35 cellular contexts compared by ENCODE assay signal in the genomic region with DNA sequence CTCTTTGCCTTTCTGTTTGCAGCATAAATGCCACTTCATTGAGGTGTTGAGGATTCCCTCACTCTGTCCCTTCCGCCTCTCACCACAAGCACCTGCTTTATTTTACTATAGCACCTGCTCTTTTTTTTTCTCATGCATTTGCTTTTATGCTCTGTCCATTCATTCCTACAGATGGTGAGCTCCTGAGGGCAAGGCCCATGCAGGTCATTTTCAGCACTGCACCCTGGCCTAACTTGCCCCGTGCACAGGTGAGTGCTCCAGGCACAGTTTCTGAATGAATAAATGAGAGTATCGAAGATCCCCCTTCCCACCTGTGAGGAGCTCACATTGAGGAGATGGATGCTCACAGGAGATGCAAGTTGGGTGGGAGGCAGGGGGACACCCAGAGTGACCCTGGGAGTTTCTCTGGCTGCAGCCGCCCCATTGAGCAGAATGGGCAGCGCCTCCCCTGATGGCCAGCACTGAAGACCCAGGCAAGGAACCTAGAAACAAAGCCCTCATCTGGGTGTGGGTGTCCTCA. TPM values are rescaled to one million over a fixed set of nuclear protein-coding genes. Genes with fewer than 3 reads are reported as not detected.
A peak's percentile ranks its signal among the peaks of the same experiment; 100 is the strongest.
DNase-seq lines count a peak whose midpoint lies in the region; ATAC-seq, FAIRE-seq and TF ChIP-seq lines count a peak whose summit lies in the region.
"Had no signal": no experiment of that assay in that cellular context is flagged by ENCODE, and none has a peak within 500 bp of the region (broad histone marks: within the 10 kb centered on the region; RNA-seq: fewer than 3 reads in every experiment).

No MANE protein-coding gene starts in this region.

- no peaks in the 10 kb centered on the region for H3K36me3 Mint-ChIP-seq in astrocyte (ENCODE audit: low read depth, unreplicated experiment)
- peaks cover 0 to 3% (median 0%) of the 10 kb centered on the region in 5 donors for H3K36me3 Mint-ChIP-seq in naive thymus-derived CD4-positive, alpha-beta T cell

- intact Hi-C loops in naive thymus-derived CD4-positive, alpha-beta T cell (cut with micrococcal nuclease), result loop anchor here (5.0 to 10.0 kb wide), 5 partner anchors 467 to 1653 kb away; partner anchors contain the start of genes FBH1 (in 1 of the 2), IL15RA (in 1 of the 2), PITRM1 (in 1 of the 2) and TASOR2 (in 1 of the 2)

- no peak for TF ChIP-seq CTCF in astrocyte (IDR thresholded peaks at IDR 0.05; ENCODE audit: insufficient read depth, low read depth, low read length)

- H3K27me3 ChIP-seq in astrocyte (ENCODE audit: insufficient read depth, low read length), result no peaks in the 10 kb centered on the region
- H3K27me3 ChIP-seq in naive thymus-derived CD4-positive, alpha-beta T cell (ENCODE audit: control insufficient read depth in 2 of 2, insufficient read depth in 2 of 2, low read length in 2 of 2), result peaks cover 0 to 3% of the 10 kb centered on the region in 2 donors
- H3K27me3 ChIP-seq: gastroesophageal sphincter, Peyer's patch, upper lobe of left lung had no signal

- ATAC-seq in naive thymus-derived CD4-positive, alpha-beta T cell, result no peak
- ATAC-seq: gastroesophageal sphincter, GM12878 had no signal

- no peak overlapping the region for H2AFZ ChIP-seq in astrocyte (ENCODE audit: low read depth, low read length)

- H3K4me3 Mint-ChIP-seq in astrocyte (ENCODE audit: unreplicated experiment), result peak overlapping the region; percentile 4
- peak overlapping the region in 6 of 10 donors; percentile 11 to 60 (median 32) for H3K4me3 Mint-ChIP-seq in naive thymus-derived CD4-positive, alpha-beta T cell
- H3K4me3 Mint-ChIP-seq: CD4-positive, alpha-beta T cell; neural crest cell had no signal

- no peaks in the 10 kb centered on the region for H4K20me1 ChIP-seq in astrocyte (ENCODE audit: insufficient read depth, low read length)

- POLR2A ChIA-PET in naive thymus-derived CD4-positive, alpha-beta T cell (lab: Charles Lee), result interaction anchor here (1.5 to 3.1 kb wide), 2 partner anchors 11 to 473 kb away, joined by 3 to 24 read pairs; no protein-coding TSS in a partner anchor

- no peak overlapping the region for H3K27ac ChIP-seq in astrocyte (ENCODE audit: low read depth, low read length)
- H3K27ac ChIP-seq in naive thymus-derived CD4-positive, alpha-beta T cell (ENCODE audit: low read depth, low read length), result no peak overlapping the region
- H3K27ac ChIP-seq: parathyroid adenoma had no signal

- H3K79me2 ChIP-seq in astrocyte (ENCODE audit: insufficient read depth, low read length), result no peaks in the 10 kb centered on the region
- H3K79me2 ChIP-seq: parathyroid adenoma had no signal

- no peak overlapping the region for H3K27ac Mint-ChIP-seq in astrocyte (ENCODE audit: unreplicated experiment)
- H3K27ac Mint-ChIP-seq in naive thymus-derived CD4-positive, alpha-beta T cell, result peak overlapping the region in 1 of 9 donors; percentile 37
- H3K27ac Mint-ChIP-seq: H9 had no signal

- CTCF ChIA-PET in naive thymus-derived CD4-positive, alpha-beta T cell (lab: Charles Lee), result interaction anchor here (0.7 to 1.1 kb wide), 2 partner anchors 9 to 124 kb away, joined by 3 to 5 read pairs; no protein-coding TSS in a partner anchor

- no peak overlapping the region for H3K4me2 ChIP-seq in astrocyte (ENCODE audit: low read length)

- peaks cover 4% of the 10 kb centered on the region for H3K4me1 ChIP-seq in astrocyte (ENCODE audit: insufficient read depth, low read length)
- H3K4me1 ChIP-seq in naive thymus-derived CD4-positive, alpha-beta T cell (ENCODE audit: control insufficient read depth in 2 of 2, insufficient read depth in 2 of 2, low read length in 2 of 2), result peaks cover 2 to 6% of the 10 kb centered on the region in 2 donors
- H3K4me1 ChIP-seq: parathyroid adenoma had no signal

- H3K9ac ChIP-seq in astrocyte (ENCODE audit: low read length), result no peak overlapping the region
- H3K9ac ChIP-seq: parathyroid adenoma had no signal

- no peaks in the 10 kb centered on the region for H3K36me3 ChIP-seq in astrocyte (ENCODE audit: insufficient read depth, low read length)
- no peaks in the 10 kb centered on the region for H3K36me3 ChIP-seq in naive thymus-derived CD4-positive, alpha-beta T cell (ENCODE audit: control insufficient read depth in 2 of 3, insufficient read depth in 3 of 3, low read length in 3 of 3)
- H3K36me3 ChIP-seq: gastroesophageal sphincter, Peyer's patch, upper lobe of left lung had no signal

- FAIRE-seq in astrocyte (lab: Jason Lieb, UNC), result no peak
- FAIRE-seq: endothelial cell of umbilical vein, GM12878, HTR-8/SVneo, K562, small intestine had no signal

- H3K9me3 ChIP-seq in astrocyte (ENCODE audit: insufficient read depth, low read depth, low read length), result no peaks in the 10 kb centered on the region
- no peaks in the 10 kb centered on the region for H3K9me3 ChIP-seq in naive thymus-derived CD4-positive, alpha-beta T cell (ENCODE audit: control insufficient read depth in 2 of 3, low read length in 3 of 3)
- H3K9me3 ChIP-seq: gastroesophageal sphincter, mucosa of descending colon, Peyer's patch, upper lobe of left lung had no signal

- peaks cover 4% of the 10 kb centered on the region for H3K4me1 Mint-ChIP-seq in astrocyte (ENCODE audit: low read depth, unreplicated experiment)
- peaks cover 8 to 32% (median 27%) of the 10 kb centered on the region in 7 donors for H3K4me1 Mint-ChIP-seq in naive thymus-derived CD4-positive, alpha-beta T cell

- peak; percentile 8 for DNase-seq in NCI-H748 (lab: John Stamatoyannopoulos, UW; ENCODE audit: unreplicated experiment)
- DNase-seq in NCI-H748 treated with DMSO at 0.1 percent for 48 hours (lab: John Stamatoyannopoulos, UW), result no peak
- DNase-seq in COLO668 (lab: John Stamatoyannopoulos, UW; ENCODE audit: unreplicated experiment), result peak; percentile 8
- DNase-seq in astrocyte (ENCODE audit: low read depth), result no peak
- no peak for DNase-seq in naive thymus-derived CD4-positive, alpha-beta T cell
- DNase-seq in NCI-H524 treated with DMSO at 0.1 percent for 48 hours (lab: John Stamatoyannopoulos, UW), result no peak
- no peak for DNase-seq in NAMALWA (ENCODE audit: low spot score)
- no peak for DNase-seq in glomerular visceral epithelial cell (ENCODE audit: extremely low spot score)
- DNase-seq: activated CD4-positive, alpha-beta T cell treated with anti-CD3 and anti-CD28 coated beads, Interleukin-2, amount 50 U/mL, for 4 hours; activated CD4-positive, CD25-positive, alpha-beta regulatory T cell; activated naive CD4-positive, alpha-beta T cell; activated T-cell treated with anti-CD3 and anti-CD28 coated beads, Interleukin-2, amount 50 U/mL, for 48 hours; amygdala; CD4-positive, alpha-beta T cell; H9; hippocampal formation; NCI-H1092; NCI-H187 treated with DMSO at 0.1 percent for 48 hours; NCI-H226; NCI-H82; Peyer's patch; SHP77 treated with DMSO at 0.1 percent for 48 hours; small intestine; stimulated activated naive CD4-positive, alpha-beta T cell; SW 1271 had no signal

- peaks cover 6% of the 10 kb centered on the region for H3K27me3 Mint-ChIP-seq in astrocyte (ENCODE audit: low read depth, unreplicated experiment)
- peaks cover 0 to 67% (median 28%) of the 10 kb centered on the region in 5 donors for H3K27me3 Mint-ChIP-seq in naive thymus-derived CD4-positive, alpha-beta T cell

- H3K9me3 Mint-ChIP-seq in astrocyte (ENCODE audit: unreplicated experiment), result peaks cover 17% of the 10 kb centered on the region
- peaks cover 0 to 2% (median 0%) of the 10 kb centered on the region in 11 donors for H3K9me3 Mint-ChIP-seq in naive thymus-derived CD4-positive, alpha-beta T cell
- H3K9me3 Mint-ChIP-seq: CD4-positive, alpha-beta T cell; neural crest cell had no signal

- H3K4me3 ChIP-seq in astrocyte (ENCODE audit: insufficient read depth, low read depth, low read length), result no peak overlapping the region
- H3K4me3 ChIP-seq in naive thymus-derived CD4-positive, alpha-beta T cell (ENCODE audit: low read length), result no peak overlapping the region
- H3K4me3 ChIP-seq: GM12878, mucosa of descending colon had no signal

RNA-seq across cellular contexts. Expression of gene AKR1E2, which starts 1.2 kb away (rescaled TPM):
- total RNA-seq in astrocyte, result 0.91 and 1.4 TPM in 2 replicates
- 10 to 100 TPM in 4 of 5 experiments, 1 to 10 TPM in 1; 8.6 to 26.0 (median 25.1) TPM for total RNA-seq in naive thymus-derived CD4-positive, alpha-beta T cell
- polyA plus RNA-seq in naive thymus-derived CD4-positive, alpha-beta T cell, result 1 to 10 TPM; 3.6 to 4.9 TPM
- total RNA-seq: A172, GM12878 had no signal
- polyA plus RNA-seq: GM12878 had no signal

Comparison
In these comparisons a context has a peak if more than half of its experiments do, and no peak if none do; other contexts are left out.
1. DNase-seq: peak in NCI-H748 (single experiment) and COLO668 (single experiment); none in NCI-H748 treated with DMSO at 0.1 percent for 48 hours (single experiment), astrocyte (single experiment), naive thymus-derived CD4-positive, alpha-beta T cell (0 of 9), NCI-H524 treated with DMSO at 0.1 percent for 48 hours (single experiment), NAMALWA (single experiment) and glomerular visceral epithelial cell (single experiment).